In the genomic region with DNA sequence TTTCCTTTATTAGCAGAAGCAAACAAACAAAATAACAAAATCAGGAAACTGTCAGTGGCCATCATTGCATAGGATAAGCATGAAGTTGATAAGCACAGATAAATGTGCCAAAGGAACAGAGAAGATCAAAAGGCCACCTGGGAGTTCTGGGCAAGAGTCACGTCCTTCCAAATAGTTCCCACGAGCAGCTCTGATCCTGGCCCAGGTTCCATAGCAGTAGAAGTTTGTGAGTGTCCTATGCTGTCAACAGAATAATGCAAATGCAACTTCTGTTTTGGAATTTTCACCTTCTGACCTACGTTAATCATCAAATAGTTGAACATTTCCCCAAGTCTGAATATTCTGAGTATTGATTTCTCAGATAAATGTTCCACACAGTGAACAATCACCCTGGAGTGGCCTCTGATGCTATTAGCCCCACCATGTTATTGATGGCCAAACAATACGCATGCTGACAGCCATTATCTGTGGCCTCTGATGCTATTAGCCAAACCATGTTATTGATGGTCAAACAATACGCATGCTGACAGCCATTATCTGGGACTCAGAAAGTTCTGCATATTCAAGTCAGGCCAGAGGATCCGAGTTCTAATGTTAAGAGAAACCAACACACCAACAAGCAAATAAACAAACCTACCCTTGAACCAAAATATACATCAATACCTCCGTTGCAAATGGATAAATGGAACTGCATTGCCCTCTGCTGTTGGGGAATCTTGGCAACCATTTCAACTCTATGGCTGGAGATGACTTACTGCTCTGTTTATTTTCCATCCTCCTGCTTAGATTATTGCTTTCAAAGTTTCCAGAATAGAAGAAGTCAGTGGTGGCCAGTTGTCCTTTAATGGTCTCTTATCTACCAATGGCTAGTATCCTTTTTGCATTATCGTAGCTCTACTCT, we compare ENCODE assay signal across 1 cellular context.
TF ChIP-seq lines count a peak whose summit lies in the region.

No MANE protein-coding gene starts in this region.

TF ChIP-seq in SK-N-SH treated with all-trans-retinoic acid at 6 μM for 48 hours, 23 proteins besides CTCF, POLR2A, EP300 and RAD21 (continued from another document):
- TF ChIP-seq, protein P1, sequence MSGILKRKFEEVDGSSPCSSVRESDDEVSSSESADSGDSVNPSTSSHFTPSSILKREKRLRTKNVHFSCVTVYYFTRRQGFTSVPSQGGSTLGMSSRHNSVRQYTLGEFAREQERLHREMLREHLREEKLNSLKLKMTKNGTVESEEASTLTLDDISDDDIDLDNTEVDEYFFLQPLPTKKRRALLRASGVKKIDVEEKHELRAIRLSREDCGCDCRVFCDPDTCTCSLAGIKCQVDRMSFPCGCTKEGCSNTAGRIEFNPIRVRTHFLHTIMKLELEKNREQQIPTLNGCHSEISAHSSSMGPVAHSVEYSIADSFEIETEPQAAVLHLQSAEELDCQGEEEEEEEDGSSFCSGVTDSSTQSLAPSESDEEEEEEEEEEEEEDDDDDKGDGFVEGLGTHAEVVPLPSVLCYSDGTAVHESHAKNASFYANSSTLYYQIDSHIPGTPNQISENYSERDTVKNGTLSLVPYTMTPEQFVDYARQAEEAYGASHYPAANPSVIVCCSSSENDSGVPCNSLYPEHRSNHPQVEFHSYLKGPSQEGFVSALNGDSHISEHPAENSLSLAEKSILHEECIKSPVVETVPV (CRISPR knock-in tag; IDR thresholded peaks at IDR 0.05), result no peak
- TF ChIP-seq ARNTL (CRISPR knock-in tag; IDR thresholded peaks at IDR 0.05; ENCODE audit: borderline replicate concordance, low read depth) (no peak), ZC3H10 (CRISPR knock-in tag; IDR thresholded peaks at IDR 0.05) (no peak), ZFP30 (CRISPR knock-in tag; IDR thresholded peaks at IDR 0.05) (no peak), ESRRG (CRISPR knock-in tag; IDR thresholded peaks at IDR 0.05) (no peak), RARB (CRISPR knock-in tag; IDR thresholded peaks at IDR 0.05) (no peak), GLIS3 (CRISPR knock-in tag; IDR thresholded peaks at IDR 0.05) (no peak), CSDC2 (CRISPR knock-in tag; IDR thresholded peaks at IDR 0.05) (no peak), ZFP3 (CRISPR knock-in tag; IDR thresholded peaks at IDR 0.05) (no peak), ZNF565 (CRISPR knock-in tag; conservative IDR thresholded peaks at IDR 0.05; ENCODE audit: low read depth) (no peak), TCF4 (CRISPR knock-in tag; IDR thresholded peaks at IDR 0.05; ENCODE audit: borderline replicate concordance) (no peak), ISL1 (CRISPR knock-in tag; IDR thresholded peaks at IDR 0.05) (no peak)
- TF ChIP-seq, protein P2, sequence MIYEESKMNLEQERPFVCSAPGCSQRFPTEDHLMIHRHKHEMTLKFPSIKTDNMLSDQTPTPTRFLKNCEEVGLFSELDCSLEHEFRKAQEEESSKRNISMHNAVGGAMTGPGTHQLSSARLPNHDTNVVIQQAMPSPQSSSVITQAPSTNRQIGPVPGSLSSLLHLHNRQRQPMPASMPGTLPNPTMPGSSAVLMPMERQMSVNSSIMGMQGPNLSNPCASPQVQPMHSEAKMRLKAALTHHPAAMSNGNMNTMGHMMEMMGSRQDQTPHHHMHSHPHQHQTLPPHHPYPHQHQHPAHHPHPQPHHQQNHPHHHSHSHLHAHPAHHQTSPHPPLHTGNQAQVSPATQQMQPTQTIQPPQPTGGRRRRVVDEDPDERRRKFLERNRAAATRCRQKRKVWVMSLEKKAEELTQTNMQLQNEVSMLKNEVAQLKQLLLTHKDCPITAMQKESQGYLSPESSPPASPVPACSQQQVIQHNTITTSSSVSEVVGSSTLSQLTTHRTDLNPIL (CRISPR knock-in tag; IDR thresholded peaks at IDR 0.05; ENCODE audit: low read depth), result no peak
- TF ChIP-seq, protein P3, sequence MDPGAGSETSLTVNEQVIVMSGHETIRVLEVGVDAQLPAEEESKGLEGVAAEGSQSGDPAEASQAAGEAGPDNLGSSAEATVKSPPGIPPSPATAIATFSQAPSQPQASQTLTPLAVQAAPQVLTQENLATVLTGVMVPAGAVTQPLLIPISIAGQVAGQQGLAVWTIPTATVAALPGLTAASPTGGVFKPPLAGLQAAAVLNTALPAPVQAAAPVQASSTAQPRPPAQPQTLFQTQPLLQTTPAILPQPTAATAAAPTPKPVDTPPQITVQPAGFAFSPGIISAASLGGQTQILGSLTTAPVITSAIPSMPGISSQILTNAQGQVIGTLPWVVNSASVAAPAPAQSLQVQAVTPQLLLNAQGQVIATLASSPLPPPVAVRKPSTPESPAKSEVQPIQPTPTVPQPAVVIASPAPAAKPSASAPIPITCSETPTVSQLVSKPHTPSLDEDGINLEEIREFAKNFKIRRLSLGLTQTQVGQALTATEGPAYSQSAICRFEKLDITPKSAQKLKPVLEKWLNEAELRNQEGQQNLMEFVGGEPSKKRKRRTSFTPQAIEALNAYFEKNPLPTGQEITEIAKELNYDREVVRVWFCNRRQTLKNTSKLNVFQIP (CRISPR knock-in tag; IDR thresholded peaks at IDR 0.05; ENCODE audit: borderline replicate concordance, low read depth), result no peak
TF ChIP-seq in SK-N-SH treated with all-trans-retinoic acid at 6 μM for 48 hours: peak in this region for 0.
